ENCODE assay signal across 35 cellular contexts in the genomic region with DNA sequence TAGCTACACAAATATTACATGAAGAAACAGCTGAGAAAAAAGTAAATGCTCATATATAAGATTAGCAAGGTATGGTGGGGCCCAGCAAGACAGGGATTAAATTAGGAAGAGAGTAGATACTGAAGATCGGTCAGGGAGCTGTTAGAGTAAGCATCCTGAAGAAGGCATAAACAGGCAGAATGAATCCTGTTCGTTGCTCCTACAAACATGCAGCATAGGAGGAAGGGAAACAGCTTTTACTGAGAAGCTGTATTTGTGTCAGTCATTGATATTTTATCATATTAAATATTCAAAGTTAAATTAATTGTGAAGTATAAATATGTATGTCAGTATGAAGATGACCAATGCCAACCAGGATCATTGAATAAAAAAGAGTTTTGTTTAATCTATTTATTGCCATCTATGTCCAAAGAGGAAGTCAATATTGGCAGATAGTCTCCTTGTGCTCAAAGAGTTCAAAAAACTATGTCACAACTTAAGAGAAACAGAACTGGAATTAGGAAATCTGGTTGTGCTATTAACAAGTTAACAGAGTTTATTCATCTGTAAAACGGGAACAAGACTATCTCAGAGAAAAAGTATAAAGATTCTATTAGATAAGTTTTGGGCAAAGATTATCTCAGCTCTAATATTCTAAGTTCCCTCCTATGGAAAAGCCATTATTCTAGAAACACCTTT.
"Had no signal": no experiment of that assay in that cellular context is flagged by ENCODE, and none has a peak within 500 bp of the region (broad histone marks: within the 10 kb centered on the region; RNA-seq: fewer than 3 reads in every experiment).

No MANE protein-coding gene starts in this region.

- H3K9me3 ChIP-seq: MG63 had no signal

- H3K27me3 ChIP-seq: MG63 had no signal

- DNase-seq: Karpas-422, Kasumi-1, MG63, MM.1S, MV-4-11, NCI-H1048, NCI-H1092, NCI-H1092 treated with DMSO at 0.1 percent for 48 hours, NCI-H1105, NCI-H1105 treated with DMSO at 0.1 percent for 48 hours, NCI-H1417, NCI-H1417 treated with DMSO at 0.1 percent for 48 hours, NCI-H1436, NCI-H1436 treated with DMSO at 0.1 percent for 48 hours, NCI-H146, NCI-H1694, NCI-H1694 treated with DMSO at 0.1 percent for 48 hours, NCI-H187, NCI-H187 treated with DMSO at 0.1 percent for 48 hours, NCI-H1930, NCI-H2029, NCI-H2029 treated with DMSO at 0.1 percent for 48 hours, NCI-H2081, NCI-H2081 treated with DMSO at 0.1 percent for 48 hours, NCI-H2107, NCI-H2171, NCI-H2171 treated with DMSO at 0.1 percent for 48 hours, NCI-H2227 treated with DMSO at 0.1 percent for 48 hours, NCI-H226, NCI-H345, NCI-H446, NCI-H446 treated with DMSO at 0.1 percent for 48 hours, NCI-H510A, NCI-H510A treated with DMSO at 0.1 percent for 48 hours had no signal

- H3K9ac ChIP-seq: KMS-11 had no signal

- H3K4me2 ChIP-seq: KMS-11 had no signal

- H3K4me3 ChIP-seq: MG63 had no signal

- H3K27ac ChIP-seq: KMS-11 had no signal

- H3K36me3 ChIP-seq: MG63 had no signal
